ENCODE assay signal across 9 cellular contexts in genomic region chr6:22071655-22072054, GRCh38.
DNase-seq lines count a peak whose midpoint lies in the region; ATAC-seq and TF ChIP-seq lines count a peak whose summit lies in the region.
"Had no signal": no experiment of that assay in that cellular context is flagged by ENCODE, and none has a peak within 500 bp of the region (broad histone marks: within the 10 kb centered on the region; RNA-seq: fewer than 3 reads in every experiment).

No MANE protein-coding gene starts in this region.

- H3K27me3 ChIP-seq in DND-41 (ENCODE audit: insufficient read depth, low read length, poor library complexity) = no peaks in the 10 kb centered on the region
- no peaks in the 10 kb centered on the region for H3K27me3 ChIP-seq in ascending aorta
- H3K27me3 ChIP-seq in right cardiac atrium (ENCODE audit: control insufficient read depth, insufficient read depth) = no peaks in the 10 kb centered on the region
- no peaks in the 10 kb centered on the region for H3K27me3 ChIP-seq in rectal smooth muscle tissue (ENCODE audit: control insufficient read depth, insufficient read depth, low read length)

- H3K9me3 ChIP-seq in DND-41 (ENCODE audit: insufficient read depth, low read length, severe bottlenecking) (no peaks in the 10 kb centered on the region), ascending aorta (no peaks in the 10 kb centered on the region), right cardiac atrium (ENCODE audit: control insufficient read depth, low read length) (no peaks in the 10 kb centered on the region)

- H3K79me2 ChIP-seq in DND-41 (ENCODE audit: insufficient read depth, low read length) = no peaks in the 10 kb centered on the region

- ATAC-seq in DND-41 (ENCODE audit: insufficient read depth, low read depth) = peak; percentile 72
- peak; percentile 81 to 91 for ATAC-seq in right cardiac atrium
- ATAC-seq in GM18517 (IDR thresholded peaks at IDR 0.05; ENCODE audit: unreplicated experiment) = no peak
- ATAC-seq in stimulated activated naive CD8-positive, alpha-beta T cell treated with anti-CD3 and anti-CD28 coated beads, Interleukin-15, Interleukin-2, amounts not matched to agents 100 U/mL and 50 U/mL, for 24 hours = no peak
- ATAC-seq: T-helper 17 cell had no signal

- WGBS in right cardiac atrium = 8% methylated on average over 6 of the region's 6 CpGs

- TF ChIP-seq CTCF in DND-41 (IDR thresholded peaks at IDR 0.05; ENCODE audit: borderline replicate concordance, extremely low read depth, low read length, poor library complexity, severe bottlenecking) (no peak), ascending aorta (IDR thresholded peaks at IDR 0.05) (no peak)

- peak overlapping the region; percentile 16; the same call in 1 of the 2 replicates for H3K4me2 ChIP-seq in DND-41 (ENCODE audit: insufficient read depth, low read length)

- H3K27ac ChIP-seq in DND-41 (ENCODE audit: low read length) = peak overlapping the region; percentile 71
- H3K27ac ChIP-seq in ascending aorta = peak overlapping the region; percentile 79 to 80
- H3K27ac ChIP-seq in right cardiac atrium (ENCODE audit: low read length) = peak overlapping the region; percentile 43
- no peak overlapping the region for H3K27ac ChIP-seq in rectal smooth muscle tissue (ENCODE audit: low read depth, low read length)

- H3K4me3 ChIP-seq in DND-41 (ENCODE audit: low read depth in 1 of 2, low read length in 2 of 2) = no peak overlapping the region
- peak overlapping the region in 1 of 2 donors; percentile 53 for H3K4me3 ChIP-seq in ascending aorta
- peak overlapping the region; percentile 0 for H3K4me3 ChIP-seq in right cardiac atrium (ENCODE audit: low read length)
- peak overlapping the region; percentile 14 for H3K4me3 ChIP-seq in rectal smooth muscle tissue (ENCODE audit: low read length)

- no peaks in the 10 kb centered on the region for H4K20me1 ChIP-seq in DND-41 (ENCODE audit: insufficient read depth, low read length)

- DNase-seq in DND-41 (peak; percentile 51), ascending aorta (ENCODE audit: low spot score in 2 of 2) (peak; percentile 23 to 73), right cardiac atrium (peak; percentile 42 to 68 (median 67)), DMS153 treated with DMSO at 0.1 percent for 48 hours (lab: John Stamatoyannopoulos, UW; ENCODE audit: unreplicated experiment) (no peak), NCI-H82 treated with DMSO at 0.1 percent for 48 hours (lab: John Stamatoyannopoulos, UW; ENCODE audit: unreplicated experiment) (no peak)
- DNase-seq in stimulated activated naive CD8-positive, alpha-beta T cell treated with anti-CD3 and anti-CD28 coated beads, Interleukin-15, Interleukin-2, amounts not matched to agents 100 U/mL and 50 U/mL, for 24 hours = no peak
- DNase-seq: T-helper 17 cell had no signal

- peaks cover 53% of the 10 kb centered on the region for H3K4me1 ChIP-seq in DND-41 (ENCODE audit: insufficient read depth, low read length)
- H3K4me1 ChIP-seq in ascending aorta = peaks cover 5 to 8% of the 10 kb centered on the region in 2 donors
- H3K4me1 ChIP-seq in right cardiac atrium (ENCODE audit: control insufficient read depth, insufficient read depth, low read length) = no peaks in the 10 kb centered on the region
- H3K4me1 ChIP-seq in rectal smooth muscle tissue (ENCODE audit: control insufficient read depth, insufficient read depth, low read length) = no peaks in the 10 kb centered on the region

- H3K9ac ChIP-seq in DND-41 (ENCODE audit: low read depth, low read length) (peak overlapping the region; percentile 4; the same call in 1 of the 2 replicates), rectal smooth muscle tissue (ENCODE audit: low read length) (no peak overlapping the region)

- no peak overlapping the region for H2AFZ ChIP-seq in DND-41 (ENCODE audit: low read depth, low read length)

- intact Hi-C loops in ascending aorta (cut with DNase I) = loop anchor here (5.0 to 10.0 kb wide), 2 partner anchors 479 to 753 kb away; partner anchors contain the start of gene SOX4
- intact Hi-C loops in right cardiac atrium (cut with DNase I) = no loop called here

- peaks cover 3% of the 10 kb centered on the region; the same call in 1 of the 2 replicates for H3K36me3 ChIP-seq in DND-41 (ENCODE audit: insufficient read depth, low read length)
- H3K36me3 ChIP-seq in ascending aorta = no peaks in the 10 kb centered on the region
- H3K36me3 ChIP-seq in rectal smooth muscle tissue (ENCODE audit: control insufficient read depth, insufficient read depth, low read length) = no peaks in the 10 kb centered on the region

Comparison
In these comparisons a context has a peak if more than half of its experiments do, and no peak if none do; other contexts are left out.
1. ATAC-seq: peak in DND-41 (single experiment) and right cardiac atrium (2 of 2); none in GM18517 (single experiment) and stimulated activated naive CD8-positive, alpha-beta T cell treated with anti-CD3 and anti-CD28 coated beads, Interleukin-15, Interleukin-2, amounts not matched to agents 100 U/mL and 50 U/mL, for 24 hours (single experiment).
2. DNase-seq: peak in DND-41 (single experiment), ascending aorta (2 of 2) and right cardiac atrium (3 of 3); none in DMS153 treated with DMSO at 0.1 percent for 48 hours (single experiment), NCI-H82 treated with DMSO at 0.1 percent for 48 hours (single experiment) and stimulated activated naive CD8-positive, alpha-beta T cell treated with anti-CD3 and anti-CD28 coated beads, Interleukin-15, Interleukin-2, amounts not matched to agents 100 U/mL and 50 U/mL, for 24 hours (single experiment).
3. H3K4me3 ChIP-seq: peak in right cardiac atrium (single experiment) and rectal smooth muscle tissue (single experiment); none in DND-41 (0 of 2).